ENCODE assay signal across 27 cellular contexts in genomic region chr5:158070855-158071254, GRCh38.
"Had no signal": no experiment of that assay in that cellular context is flagged by ENCODE, and none has a peak within 500 bp of the region (broad histone marks: within the 10 kb centered on the region; RNA-seq: fewer than 3 reads in every experiment).

No MANE protein-coding gene starts in this region.

- H3K9me3 ChIP-seq: esophagus squamous epithelium, gastrocnemius medialis, mucosa of descending colon, prostate gland, sigmoid colon, stomach, thyroid gland, vagina had no signal

- H3K4me1 ChIP-seq: gastrocnemius medialis, prostate gland, thyroid gland had no signal

- H3K27me3 ChIP-seq: esophagus squamous epithelium, gastrocnemius medialis, sigmoid colon, stomach, thyroid gland, vagina had no signal

- H3K27ac ChIP-seq: coronary artery, esophagus squamous epithelium, gastrocnemius medialis, prostate gland, sigmoid colon, stomach, thyroid gland, vagina had no signal

- H3K27ac Mint-ChIP-seq: natural killer cell treated with Interleukin-12 subunit alpha and Interleukin-12 subunit beta and Interleukin-15 and Interleukin-18, amount 100 ng/mL, for 72 hours; stimulated activated effector memory CD8-positive, alpha-beta T cell treated with anti-CD3 and anti-CD28 coated beads, Interleukin-12 subunit alpha, Interleukin-12 subunit beta, amount 100 ng/mL, for 72 hours had no signal

- DNase-seq: dermis blood vessel endothelial cell; effector memory CD4-positive, alpha-beta T cell; erythroblast; esophagus squamous epithelium; foreskin fibroblast; head of caudate nucleus; hippocampal formation; kidney glomerular epithelial cell; mesenchymal stem cell; mucosa of descending colon; naive B cell; nucleus accumbens; sigmoid colon; stimulated activated CD4-positive, alpha-beta T cell treated with anti-CD3 and anti-CD28 coated beads, Interleukin-2, amount 100 ng/mL, for 24 hours; stimulated activated CD4-positive, alpha-beta T cell treated with anti-CD3 and anti-CD28 coated beads, Interleukin-4, amount 100 ng/mL, for 24 hours; stimulated activated naive CD4-positive, alpha-beta T cell treated with Interleukin-2 at 50 U/mL for 16 hours; stomach; trophoblast cell had no signal

- ATAC-seq: gastrocnemius medialis; mucosa of descending colon; natural killer cell treated with Interleukin-12 subunit alpha and Interleukin-12 subunit beta and Interleukin-15 and Interleukin-18, amount 100 ng/mL, for 72 hours; right cardiac atrium; stimulated activated effector memory CD8-positive, alpha-beta T cell treated with anti-CD3 and anti-CD28 coated beads, Interleukin-12 subunit alpha, Interleukin-12 subunit beta, amount 100 ng/mL, for 72 hours had no signal

- H3K4me1 Mint-ChIP-seq: stimulated activated effector memory CD8-positive, alpha-beta T cell treated with anti-CD3 and anti-CD28 coated beads, Interleukin-12 subunit alpha, Interleukin-12 subunit beta, amount 100 ng/mL, for 72 hours had no signal

- H3K4me3 ChIP-seq: coronary artery, esophagus squamous epithelium, gastrocnemius medialis, mucosa of descending colon, prostate gland, sigmoid colon, stomach, thyroid gland, vagina had no signal

- H3K4me3 Mint-ChIP-seq: mesothelial cell of epicardium; naive B cell; natural killer cell treated with Interleukin-12 subunit alpha and Interleukin-12 subunit beta and Interleukin-15 and Interleukin-18, amount 100 ng/mL, for 72 hours; stimulated activated effector memory CD8-positive, alpha-beta T cell treated with anti-CD3 and anti-CD28 coated beads, Interleukin-12 subunit alpha, Interleukin-12 subunit beta, amount 100 ng/mL, for 72 hours had no signal

- H3K27me3 Mint-ChIP-seq: naive B cell had no signal

- H3K36me3 Mint-ChIP-seq: naive B cell; natural killer cell treated with Interleukin-12 subunit alpha and Interleukin-12 subunit beta and Interleukin-15 and Interleukin-18, amount 100 ng/mL, for 72 hours; stimulated activated effector memory CD8-positive, alpha-beta T cell treated with anti-CD3 and anti-CD28 coated beads, Interleukin-12 subunit alpha, Interleukin-12 subunit beta, amount 100 ng/mL, for 72 hours had no signal

- H3K36me3 ChIP-seq: esophagus squamous epithelium, gastrocnemius medialis, prostate gland, sigmoid colon, stomach, thyroid gland, vagina had no signal
